7 cellular contexts compared by ENCODE assay signal in genomic region chr12:28161697-28162096, GRCh38.
"Had no signal": no experiment of that assay in that cellular context is flagged by ENCODE, and none has a peak within 500 bp of the region (broad histone marks: within the 10 kb centered on the region; RNA-seq: fewer than 3 reads in every experiment).

No MANE protein-coding gene starts in this region.

- H2AFZ ChIP-seq: GM23248 had no signal

- H3K27ac ChIP-seq: GM23248 had no signal

- DNase-seq: GM23248, GOT3, H9, HCEC 1CT, Kasumi-1, KG1 had no signal

- H3K4me3 ChIP-seq: GM23248 had no signal

- FAIRE-seq: H54 had no signal

- H3K9ac ChIP-seq: GM23248 had no signal
